In genomic region chr7:7099584-7100014, GRCh38 we compare ENCODE assay signal across 1 cellular context.
TF ChIP-seq lines count a peak whose summit lies in the region.

No MANE protein-coding gene starts in this region.

TF ChIP-seq in K562, 482 proteins besides CTCF, POLR2A, EP300 and RAD21 (continued from another document and continues in another):
- TF ChIP-seq MGA (IDR thresholded peaks at IDR 0.05) (no peak), POLR2G (IDR thresholded peaks at IDR 0.05; ENCODE audit: low read depth, low read length) (no peak), HNRNPL (IDR thresholded peaks at IDR 0.05; ENCODE audit: low read depth, low read length) (no peak), MCM2 (IDR thresholded peaks at IDR 0.05; ENCODE audit: low read depth) (no peak), ZNF133 (CRISPR knock-in tag; IDR thresholded peaks at IDR 0.05) (no peak), ZNF253 (CRISPR knock-in tag; conservative IDR thresholded peaks at IDR 0.05) (no peak), CBFA2T3 (IDR thresholded peaks at IDR 0.05) (peak; percentile 91), E2F1 (CRISPR knock-in tag; IDR thresholded peaks at IDR 0.05) (no peak), NFATC3 (IDR thresholded peaks at IDR 0.05) (no peak), PCBP1 (IDR thresholded peaks at IDR 0.05; ENCODE audit: low read depth, low read length, poor library complexity, severe bottlenecking) (no peak), CHCHD3 (CRISPR knock-in tag; IDR thresholded peaks at IDR 0.05) (no peak), SLC30A9 (CRISPR knock-in tag; IDR thresholded peaks at IDR 0.05) (no peak), ELK1 (CRISPR knock-in tag; IDR thresholded peaks at IDR 0.05) (no peak), THRAP3 (IDR thresholded peaks at IDR 0.05; ENCODE audit: borderline replicate concordance) (no peak), NONO (IDR thresholded peaks at IDR 0.05; ENCODE audit: low read depth in 2 of 2, low read length in 1 of 2) (0 out of 4 replicates have a peak, but pooled peaks of 1 of the 2 experiments have one; percentile 39), ARHGAP35 (IDR thresholded peaks at IDR 0.05; ENCODE audit: partially characterized antibody) (no peak), CBX3 (IDR thresholded peaks at IDR 0.05; ENCODE audit: borderline replicate concordance in 1 of 2, low read length in 2 of 2) (peak in 1 of 2 experiments; percentile 80; a peak in 2 of 3 replicates), ZBTB34 (CRISPR knock-in tag; IDR thresholded peaks at IDR 0.05) (no peak), REST (CRISPR knock-in tag; IDR thresholded peaks at IDR 0.05; ENCODE audit: low read depth) (no peak), CEBPZ (IDR thresholded peaks at IDR 0.05; ENCODE audit: borderline replicate concordance, low read depth, low read length) (no peak), MCM5 (IDR thresholded peaks at IDR 0.05; ENCODE audit: low read depth) (no peak), ATF6 (CRISPR knock-in tag; IDR thresholded peaks at IDR 0.05) (no peak), ELK3 (CRISPR knock-in tag; IDR thresholded peaks at IDR 0.05) (no peak)
